Comparison of ENCODE assay signal across 28 cellular contexts in genomic region chr5:154390096-154390495, GRCh38. TPM values are rescaled to one million over a fixed set of nuclear protein-coding genes. Genes with fewer than 3 reads are reported as not detected.
DNase-seq lines count a peak whose midpoint lies in the region; ATAC-seq and TF ChIP-seq lines count a peak whose summit lies in the region.
"Had no signal": no experiment of that assay in that cellular context is flagged by ENCODE, and none has a peak within 500 bp of the region (broad histone marks: within the 10 kb centered on the region; RNA-seq: fewer than 3 reads in every experiment).

No MANE protein-coding gene starts in this region.

- H3K36me3 ChIP-seq in Panc1 (ENCODE audit: control insufficient read depth, insufficient read depth, low read length): no peaks in the 10 kb centered on the region; the same call in 1 of the 2 replicates
- H3K36me3 ChIP-seq in mesendoderm (ENCODE audit: control insufficient read depth, insufficient read depth, low read length): no peaks in the 10 kb centered on the region
- peaks cover 33 to 52% of the 10 kb centered on the region in 2 experiments for H3K36me3 ChIP-seq in trophoblast cell (ENCODE audit: control insufficient read depth in 1 of 2, insufficient read depth in 2 of 2, low read length in 2 of 2)
- H3K36me3 ChIP-seq: pancreas had no signal

- H2AFZ ChIP-seq in trophoblast cell (ENCODE audit: insufficient read depth, low read length, poor library complexity): no peak overlapping the region

- no peak for DNase-seq in Calu3
- DNase-seq in Panc1 (ENCODE audit: low read depth, low spot score): no peak
- peak; percentile 57 for DNase-seq in dermis blood vessel endothelial cell
- DNase-seq in mesendoderm: no peak
- DNase-seq in trophoblast cell: no peak
- DNase-seq in NCI-H82 treated with DMSO at 0.1 percent for 48 hours (lab: John Stamatoyannopoulos, UW; ENCODE audit: unreplicated experiment): no peak
- no peak for DNase-seq in activated CD4-positive, alpha-beta T cell treated with anti-CD3 and anti-CD28 coated beads, Interleukin-2, amount 10 ng/mL, durations not matched to agents 7 days and 5 days
- DNase-seq: activated CD4-positive, alpha-beta T cell treated with anti-CD3 and anti-CD28 coated beads for 48 hours; activated naive CD4-positive, alpha-beta T cell treated with anti-CD3 and anti-CD28 coated beads for 36 hours; activated T-cell treated with anti-CD3 and anti-CD28 coated beads, Interleukin-2, amount 50 U/mL, for 72 hours; anterior cingulate cortex; Caco-2; KBM-7; left ventricle myocardium superior; MM.1S; NCI-H1417 treated with DMSO at 0.1 percent for 48 hours; NCI-H2107; NCI-H510A; pancreas; right cardiac atrium; T-helper 2 cell had no signal

- no TSS peak for BruUV-seq in Calu3 (replicated peaks; lab: Mats Ljungman, UMichigan)
- BruUV-seq in Panc1 (replicated peaks; lab: Mats Ljungman, UMichigan): TSS peak; percentile 31

- H3K9ac ChIP-seq in mesendoderm (ENCODE audit: low read length) (no peak overlapping the region), trophoblast cell (ENCODE audit: low read length) (no peak overlapping the region)
- H3K9ac ChIP-seq: BLaER1 had no signal

- WGBS in mesendoderm (ENCODE audit: extremely low coverage, insufficient coverage, low lambda C conversion rate): no CpG with 5 or more reads among the region's 8 CpGs
- no CpG with 5 or more reads among the region's 8 CpGs for WGBS in trophoblast cell (ENCODE audit: extremely low coverage, insufficient coverage, insufficient read length)

- H3K23ac ChIP-seq in mesendoderm (ENCODE audit: low read length) (no peak overlapping the region), trophoblast cell (ENCODE audit: low read length) (no peak overlapping the region)

- no peak overlapping the region for H3K27ac ChIP-seq in Panc1 (ENCODE audit: low read length)
- H3K27ac ChIP-seq in mesendoderm (ENCODE audit: low read depth, low read length): no peak overlapping the region
- H3K27ac ChIP-seq in trophoblast cell (ENCODE audit: low read depth, low read length): no peak overlapping the region
- H3K27ac ChIP-seq: BLaER1, epithelial cell of prostate, SK-N-MC had no signal

- H3K4ac ChIP-seq in mesendoderm (ENCODE audit: low read depth, low read length) (peak overlapping the region; percentile 62), trophoblast cell (ENCODE audit: low read depth, low read length) (no peak overlapping the region)

- H4K5ac ChIP-seq in mesendoderm (ENCODE audit: low read length): no peak overlapping the region

- ATAC-seq in Panc1 (no peak), GM18511 (IDR thresholded peaks at IDR 0.05; ENCODE audit: unreplicated experiment) (no peak)
- ATAC-seq: activated T-cell treated with anti-CD3 and anti-CD28 coated beads, Interleukin-2, amount 50 U/mL, for 72 hours; left ventricle myocardium superior; natural killer cell treated with Interleukin-12 subunit alpha and Interleukin-12 subunit beta and Interleukin-15 and Interleukin-18, amount 100 ng/mL, for 72 hours; right cardiac atrium had no signal

- H3K4me1 Mint-ChIP-seq in Calu3 (ENCODE audit: low read depth, unreplicated experiment): peaks cover 78% of the 10 kb centered on the region
- H3K4me1 Mint-ChIP-seq in activated CD4-positive, alpha-beta T cell treated with anti-CD3 and anti-CD28 coated beads, Interleukin-2, amount 10 ng/mL, durations not matched to agents 7 days and 5 days: peaks cover 9% of the 10 kb centered on the region

- no peak overlapping the region for H3K4me2 ChIP-seq in mesendoderm (ENCODE audit: low read length)
- no peak overlapping the region for H3K4me2 ChIP-seq in trophoblast cell (ENCODE audit: low read length)
- H3K4me2 ChIP-seq: BLaER1 had no signal

- H3K56ac ChIP-seq in mesendoderm (ENCODE audit: low read length): no peak overlapping the region

- peaks cover 13% of the 10 kb centered on the region for H3K36me3 Mint-ChIP-seq in Calu3 (ENCODE audit: insufficient read depth, unreplicated experiment)
- peaks cover 27% of the 10 kb centered on the region for H3K36me3 Mint-ChIP-seq in activated CD4-positive, alpha-beta T cell treated with anti-CD3 and anti-CD28 coated beads, Interleukin-2, amount 10 ng/mL, durations not matched to agents 7 days and 5 days (ENCODE audit: low read depth)

- H3K4me3 ChIP-seq in Panc1 (ENCODE audit: low read depth in 2 of 2, low read length in 2 of 2): no peak overlapping the region
- no peak overlapping the region for H3K4me3 ChIP-seq in mesendoderm (ENCODE audit: low read length)
- H3K4me3 ChIP-seq in trophoblast cell (ENCODE audit: low read depth, low read length): no peak overlapping the region
- H3K4me3 ChIP-seq: BLaER1, pancreas, SK-N-MC had no signal

- in situ Hi-C loops in Panc1 (cut with HindIII; ENCODE audit: low pct_unique_long_range_greater_than_20kb, low sequenced_read_pairs): no loop called here

- H3K79me1 ChIP-seq in mesendoderm (ENCODE audit: low read length) (no peaks in the 10 kb centered on the region), trophoblast cell (ENCODE audit: low read length) (no peaks in the 10 kb centered on the region)

- H3K4me3 Mint-ChIP-seq in Calu3 (ENCODE audit: low read depth, unreplicated experiment): peak overlapping the region; percentile 13
- H3K4me3 Mint-ChIP-seq in activated CD4-positive, alpha-beta T cell treated with anti-CD3 and anti-CD28 coated beads, Interleukin-2, amount 10 ng/mL, durations not matched to agents 7 days and 5 days: no peak overlapping the region
- H3K4me3 Mint-ChIP-seq: activated naive CD4-positive, alpha-beta T cell treated with anti-CD3 and anti-CD28 coated beads for 36 hours; activated T-cell treated with anti-CD3 and anti-CD28 coated beads, Interleukin-2, amount 50 U/mL, for 72 hours; central memory CD8-positive, alpha-beta T cell; natural killer cell treated with Interleukin-12 subunit alpha and Interleukin-12 subunit beta and Interleukin-15 and Interleukin-18, amount 100 ng/mL, for 72 hours; stimulated activated naive CD8-positive, alpha-beta T cell treated with anti-CD3 and anti-CD28 coated beads, Interleukin-15, Interleukin-2, amounts not matched to agents 100 ng/mL and 50 ng/mL, for 24 hours had no signal

- H2BK120ac ChIP-seq in mesendoderm (ENCODE audit: low read depth, low read length) (no peak overlapping the region), trophoblast cell (ENCODE audit: insufficient read depth, low read length, poor library complexity) (no peak overlapping the region)

- no peak overlapping the region for H2BK15ac ChIP-seq in mesendoderm (replicated peaks; ENCODE audit: low read depth)

- H3K4me1 ChIP-seq in Panc1 (ENCODE audit: control insufficient read depth, insufficient read depth, low read length) (no peaks in the 10 kb centered on the region), mesendoderm (ENCODE audit: control insufficient read depth, low read depth, low read length) (peaks cover 8% of the 10 kb centered on the region), trophoblast cell (ENCODE audit: control insufficient read depth in 1 of 2, insufficient read depth in 2 of 2, low read length in 2 of 2) (no peaks in the 10 kb centered on the region)

- H3K18ac ChIP-seq in mesendoderm (ENCODE audit: low read length) (no peak overlapping the region), trophoblast cell (ENCODE audit: low read length) (no peak overlapping the region)

- H2BK12ac ChIP-seq in trophoblast cell (ENCODE audit: low read length): no peak overlapping the region

- intact Hi-C loops in Calu3 (cut with micrococcal nuclease; ENCODE audit: unreplicated experiment) (no loop called here), Panc1 (cut with micrococcal nuclease; ENCODE audit: unreplicated experiment) (no loop called here)

- H2BK5ac ChIP-seq in mesendoderm (ENCODE audit: low read length) (no peak overlapping the region), trophoblast cell (ENCODE audit: low read depth, low read length, poor library complexity) (no peak overlapping the region)

- no peaks in the 10 kb centered on the region for H3K9me3 Mint-ChIP-seq in Calu3 (ENCODE audit: low read depth, unreplicated experiment)
- no peaks in the 10 kb centered on the region for H3K9me3 Mint-ChIP-seq in activated CD4-positive, alpha-beta T cell treated with anti-CD3 and anti-CD28 coated beads, Interleukin-2, amount 10 ng/mL, durations not matched to agents 7 days and 5 days
- H3K9me3 Mint-ChIP-seq: activated naive CD4-positive, alpha-beta T cell treated with anti-CD3 and anti-CD28 coated beads for 36 hours; activated T-cell treated with anti-CD3 and anti-CD28 coated beads, Interleukin-2, amount 50 U/mL, for 72 hours; central memory CD8-positive, alpha-beta T cell; natural killer cell treated with Interleukin-12 subunit alpha and Interleukin-12 subunit beta and Interleukin-15 and Interleukin-18, amount 100 ng/mL, for 72 hours; stimulated activated naive CD8-positive, alpha-beta T cell treated with anti-CD3 and anti-CD28 coated beads, Interleukin-15, Interleukin-2, amounts not matched to agents 100 ng/mL and 50 ng/mL, for 24 hours had no signal

- H3K9me3 ChIP-seq in Panc1 (ENCODE audit: control insufficient read depth, insufficient read depth, low read depth, low read length) (no peaks in the 10 kb centered on the region), trophoblast cell (ENCODE audit: insufficient read depth, low read depth, low read length) (no peaks in the 10 kb centered on the region)
- H3K9me3 ChIP-seq: BLaER1, Caco-2, pancreas had no signal

- no peak overlapping the region for H4K8ac ChIP-seq in mesendoderm (ENCODE audit: low read depth, low read length)
- no peak overlapping the region for H4K8ac ChIP-seq in trophoblast cell (ENCODE audit: low read depth, low read length)

- no peaks in the 10 kb centered on the region for H3K27me3 Mint-ChIP-seq in Calu3 (ENCODE audit: unreplicated experiment)
- no peaks in the 10 kb centered on the region for H3K27me3 Mint-ChIP-seq in activated CD4-positive, alpha-beta T cell treated with anti-CD3 and anti-CD28 coated beads, Interleukin-2, amount 10 ng/mL, durations not matched to agents 7 days and 5 days
- H3K27me3 Mint-ChIP-seq: central memory CD8-positive, alpha-beta T cell; natural killer cell treated with Interleukin-12 subunit alpha and Interleukin-12 subunit beta and Interleukin-15 and Interleukin-18, amount 100 ng/mL, for 72 hours; stimulated activated naive CD8-positive, alpha-beta T cell treated with anti-CD3 and anti-CD28 coated beads, Interleukin-15, Interleukin-2, amounts not matched to agents 100 ng/mL and 50 ng/mL, for 24 hours had no signal

- H4K91ac ChIP-seq in trophoblast cell (ENCODE audit: low read depth, low read length): no peak overlapping the region

- H3K79me2 ChIP-seq in mesendoderm (ENCODE audit: control insufficient read depth, insufficient read depth, low read length): no peaks in the 10 kb centered on the region
- no peaks in the 10 kb centered on the region for H3K79me2 ChIP-seq in trophoblast cell (ENCODE audit: control insufficient read depth, insufficient read depth, low read length, poor library complexity)

- H3K27me3 ChIP-seq in Panc1 (ENCODE audit: control insufficient read depth, insufficient read depth, low read length): no peaks in the 10 kb centered on the region
- H3K27me3 ChIP-seq in mesendoderm (ENCODE audit: insufficient read depth, low read length, poor library complexity): no peaks in the 10 kb centered on the region
- no peaks in the 10 kb centered on the region for H3K27me3 ChIP-seq in trophoblast cell (ENCODE audit: insufficient read depth, low read length)
- H3K27me3 ChIP-seq: BLaER1, pancreas had no signal

- CTCF ChIA-PET in Calu3 (lab: Charles Lee): no interaction called here
- CTCF ChIA-PET in Panc1 (lab: Charles Lee): no interaction called here
- CTCF ChIA-PET in activated CD4-positive, alpha-beta T cell treated with anti-CD3 and anti-CD28 coated beads, Interleukin-2, amount 10 ng/mL, durations not matched to agents 7 days and 5 days (lab: Charles Lee): no interaction called here

- TF ChIP-seq CTCF in Calu3 (IDR thresholded peaks at IDR 0.05; ENCODE audit: unreplicated experiment) (no peak), Panc1 (IDR thresholded peaks at IDR 0.05) (no peak)

- no peak overlapping the region for H4K12ac ChIP-seq in trophoblast cell (ENCODE audit: low read depth, low read length)

- peak overlapping the region; percentile 20 for H3K27ac Mint-ChIP-seq in Calu3 (ENCODE audit: unreplicated experiment)
- no peak overlapping the region for H3K27ac Mint-ChIP-seq in activated CD4-positive, alpha-beta T cell treated with anti-CD3 and anti-CD28 coated beads, Interleukin-2, amount 10 ng/mL, durations not matched to agents 7 days and 5 days
- H3K27ac Mint-ChIP-seq: activated naive CD4-positive, alpha-beta T cell treated with anti-CD3 and anti-CD28 coated beads for 36 hours; activated T-cell treated with anti-CD3 and anti-CD28 coated beads, Interleukin-2, amount 50 U/mL, for 72 hours; natural killer cell treated with Interleukin-12 subunit alpha and Interleukin-12 subunit beta and Interleukin-15 and Interleukin-18, amount 100 ng/mL, for 72 hours; stimulated activated naive CD8-positive, alpha-beta T cell treated with anti-CD3 and anti-CD28 coated beads, Interleukin-15, Interleukin-2, amounts not matched to agents 100 ng/mL and 50 ng/mL, for 24 hours had no signal

- no peak overlapping the region for H3K14ac ChIP-seq in trophoblast cell (ENCODE audit: low read length)

- H2AK5ac ChIP-seq in mesendoderm (ENCODE audit: low read length): no peak overlapping the region
- no peak overlapping the region for H2AK5ac ChIP-seq in trophoblast cell (ENCODE audit: low read length)

- POLR2A ChIA-PET in Panc1 (lab: Charles Lee): no interaction called here
- POLR2A ChIA-PET in activated CD4-positive, alpha-beta T cell treated with anti-CD3 and anti-CD28 coated beads, Interleukin-2, amount 10 ng/mL, durations not matched to agents 7 days and 5 days (lab: Charles Lee): no interaction called here

RNA-seq across cellular contexts. Expression of gene SAP30L, which starts 55.7 kb away (rescaled TPM):
- 28.7 and 38.6 TPM in 2 replicates for total RNA-seq in Calu3 (2022)
- 54.6 TPM for total RNA-seq in Panc1 (2021; ENCODE audit: unreplicated experiment)
- polyA plus RNA-seq in Panc1 (2012; ENCODE audit: insufficient read length): 38.5 TPM
- 25.7 and 40.6 TPM in 2 replicates for total RNA-seq in dermis blood vessel endothelial cell
- polyA plus RNA-seq in mesendoderm (2013, experiment 1 of 2): 39.5 TPM
- 35.2 TPM for polyA plus RNA-seq in mesendoderm (2013, experiment 2 of 2)
- polyA plus RNA-seq in trophoblast cell (2013): 74.2 and 79.0 TPM in 2 replicates
- 10 to 100 TPM; 46.8 to 47.4 TPM for total RNA-seq in activated CD4-positive, alpha-beta T cell treated with anti-CD3 and anti-CD28 coated beads, Interleukin-2, amount 10 ng/mL, durations not matched to agents 7 days and 5 days
